Comparison of ENCODE assay signal across 6 cellular contexts in genomic region chr19:57903298-57904174, GRCh38. TPM values are rescaled to one million over a fixed set of nuclear protein-coding genes. Genes with fewer than 3 reads are reported as not detected.
DNase-seq lines count a peak whose midpoint lies in the region; ATAC-seq, FAIRE-seq and TF ChIP-seq lines count a peak whose summit lies in the region.

No MANE protein-coding gene starts in this region.

- no peak overlapping the region for H3K4me2 ChIP-seq in endothelial cell of umbilical vein (ENCODE audit: insufficient read depth, low read length)

- TF ChIP-seq POLR2A in endothelial cell of umbilical vein (IDR thresholded peaks at IDR 0.05; ENCODE audit: low read depth, low read length) (no peak), testis (IDR thresholded peaks at IDR 0.05) (no peak)

- peak; percentile 55 for TF ChIP-seq CTCF in BJ (IDR thresholded peaks at IDR 0.05; ENCODE audit: insufficient read depth, low read depth, low read length)
- TF ChIP-seq CTCF in LNCAP (IDR thresholded peaks at IDR 0.05) = peak; percentile 55
- TF ChIP-seq CTCF in endothelial cell of umbilical vein (IDR thresholded peaks at IDR 0.05; ENCODE audit: extremely low read depth in 1 of 2, insufficient read depth in 1 of 2, low read depth in 1 of 2, low read length in 2 of 2) = peak; percentile 31 to 41
- TF ChIP-seq CTCF in testis (IDR thresholded peaks at IDR 0.05) = peak in 2 of 3 experiments; percentile 21 to 40

- WGBS in testis, 2 donors = 50 to 51% methylated on average over 9 of the region's 9 CpGs

- H3K9me3 ChIP-seq in endothelial cell of umbilical vein (replicated peaks; ENCODE audit: control insufficient read depth, insufficient read depth, low read length) (peaks cover 2% of the 10 kb centered on the region), testis (no peaks in the 10 kb centered on the region)

- no peak for ATAC-seq in GM18873 (IDR thresholded peaks at IDR 0.05; ENCODE audit: low FRiP score, unreplicated experiment)

- H3K9ac ChIP-seq in endothelial cell of umbilical vein (replicated peaks; ENCODE audit: extremely low read depth, insufficient read depth, low read length) = no peak overlapping the region

- CTCF ChIA-PET in BJ (lab: Yijun Ruan, JAX) = interaction anchor here (0.9 to 2.2 kb wide), 4 partner anchors 9 to 496 kb away, joined by 3 to 7 read pairs (median 3); no protein-coding TSS in a partner anchor
- CTCF ChIA-PET in endothelial cell of umbilical vein (lab: Charles Lee) = interaction anchor here (1.5 kb wide), 1 partner anchor 13 kb away, joined by 6 read pairs; the partner anchor contains the start of gene ZNF417

- no peak for FAIRE-seq in endothelial cell of umbilical vein (lab: Jason Lieb, UNC)

- H3K4me3 ChIP-seq in BJ (ENCODE audit: low read depth, low read length) (no peak overlapping the region), endothelial cell of umbilical vein (replicated peaks in 1 of 3; ENCODE audit: insufficient read depth in 1 of 3, low read depth in 1 of 3, low read length in 3 of 3) (no peak overlapping the region), testis (no peak overlapping the region)

- no peak overlapping the region for H3K27ac ChIP-seq in endothelial cell of umbilical vein (ENCODE audit: insufficient read depth, low read depth, low read length)
- no peak overlapping the region for H3K27ac ChIP-seq in testis

- no TSS peak for BruUV-seq in endothelial cell of umbilical vein (replicated peaks; lab: Mats Ljungman, UMichigan)

- dilution Hi-C loops in endothelial cell of umbilical vein (cut with MboI; ENCODE audit: extremely low pct_ligation_motif_present, low sequenced_read_pairs) = no loop called here

- H3K27me3 ChIP-seq in BJ (ENCODE audit: control insufficient read depth, insufficient read depth, low read length) (no peaks in the 10 kb centered on the region), endothelial cell of umbilical vein (ENCODE audit: control insufficient read depth in 2 of 2, insufficient read depth in 2 of 2, low read length in 2 of 2) (no peaks in the 10 kb centered on the region), testis (no peaks in the 10 kb centered on the region)

- H3K36me3 ChIP-seq in BJ (ENCODE audit: control insufficient read depth, insufficient read depth, low read length) (no peaks in the 10 kb centered on the region), endothelial cell of umbilical vein (ENCODE audit: control insufficient read depth in 2 of 2, extremely low read depth in 1 of 2, insufficient read depth in 2 of 2, low read length in 2 of 2) (peaks cover 0 to 2% of the 10 kb centered on the region in 2 experiments), testis (ENCODE audit: low read depth, missing control alignments) (no peaks in the 10 kb centered on the region)

- H3K9me1 ChIP-seq in endothelial cell of umbilical vein (replicated peaks; ENCODE audit: control insufficient read depth, extremely low read depth, insufficient read depth, low read length) = no peaks in the 10 kb centered on the region

- no peaks in the 10 kb centered on the region for H3K79me2 ChIP-seq in endothelial cell of umbilical vein (ENCODE audit: control insufficient read depth, insufficient read depth, low read length)

- H3K4me1 ChIP-seq in endothelial cell of umbilical vein (ENCODE audit: control insufficient read depth, extremely low read depth, insufficient read depth, low read length) (no peaks in the 10 kb centered on the region), testis (no peaks in the 10 kb centered on the region)

- no peak overlapping the region for H2AFZ ChIP-seq in endothelial cell of umbilical vein (ENCODE audit: low read depth, low read length)

- POLR2A ChIA-PET in BJ (lab: Charles Lee) (no interaction called here), endothelial cell of umbilical vein (lab: Charles Lee) (no interaction called here)

- H4K20me1 ChIP-seq in endothelial cell of umbilical vein (replicated peaks; ENCODE audit: control insufficient read depth, extremely low read depth, insufficient read depth, low read length) = no peaks in the 10 kb centered on the region

- intact Hi-C loops in endothelial cell of umbilical vein (cut with micrococcal nuclease) (loop anchor here (1.0 kb wide), 1 partner anchor 165 kb away; no protein-coding TSS in a partner anchor), testis (cut with DNase I; ENCODE audit: low total_unique reads) (no loop called here)

- no peak for DNase-seq in BJ (ENCODE audit: low read depth)
- DNase-seq in endothelial cell of umbilical vein (ENCODE audit: low read depth, low spot score) = peak; percentile 19
- no peak for DNase-seq in testis
- DNase-seq in activated CD8-positive, alpha-beta memory T cell treated with anti-CD3 and anti-CD28 coated beads, Interleukin-2, amount 50 U/mL, for 4 hours = no peak

TF ChIP-seq in endothelial cell of umbilical vein, 7 proteins besides CTCF, POLR2A, EP300 and RAD21 (continues in another document):
- TF ChIP-seq JUN (IDR thresholded peaks at IDR 0.05; ENCODE audit: borderline replicate concordance, insufficient read depth, insufficient read length, low read depth) (no peak), MYC (IDR thresholded peaks at IDR 0.05; ENCODE audit: low read depth, low read length) (no peak)

RNA-seq across cellular contexts. Expression of gene ZNF417, which starts 12.9 kb away (rescaled TPM):
- 2.8 and 5.3 TPM in 2 replicates for polyA plus RNA-seq in BJ (2011; rRNA removed)
- polyA minus RNA-seq in BJ (2011; rRNA and poly(A)+ RNA removed) = 4.8 and 5.1 TPM in 2 replicates
- 10.6 and 17.8 TPM in 2 replicates for total RNA-seq in endothelial cell of umbilical vein
- 2.1 and 3.1 TPM in 2 replicates for polyA plus RNA-seq in endothelial cell of umbilical vein
- 1.7 and 2.3 TPM in 2 replicates for polyA plus RNA-seq in endothelial cell of umbilical vein (2011; cell fraction: cytosol; rRNA removed)
- polyA plus RNA-seq in endothelial cell of umbilical vein (2011; cell fraction: nucleus; rRNA removed) = 11.6 and 14.7 TPM in 2 replicates
- 4.1 and 5.1 TPM in 2 replicates for polyA plus RNA-seq in endothelial cell of umbilical vein (2012)
- polyA minus RNA-seq in endothelial cell of umbilical vein = 10.6 and 11.3 TPM in 2 replicates
- 3.4 TPM for polyA minus RNA-seq in endothelial cell of umbilical vein (2011; cell fraction: cytosol; rRNA and poly(A)+ RNA removed)
- polyA minus RNA-seq in endothelial cell of umbilical vein (2011; cell fraction: nucleus; rRNA and poly(A)+ RNA removed) = 12.2 TPM in 2 replicates
- 10 to 100 TPM; 19.8 to 20.2 TPM for total RNA-seq in testis
- polyA plus RNA-seq in testis (ENCODE audit: insufficient read depth, low read depth, low replicate concordance) = 13.4 TPM

RNA-seq across cellular contexts. Expression of gene ZNF814, which starts 14.7 kb away (rescaled TPM):
- 4.5 and 5.8 TPM in 2 replicates for polyA plus RNA-seq in BJ (2011; rRNA removed)
- polyA minus RNA-seq in BJ (2011; rRNA and poly(A)+ RNA removed) = 11.0 and 13.0 TPM in 2 replicates
- 3.8 and 7.9 TPM in 2 replicates for total RNA-seq in endothelial cell of umbilical vein
- 3.3 and 5.7 TPM in 2 replicates for polyA plus RNA-seq in endothelial cell of umbilical vein
- polyA plus RNA-seq in endothelial cell of umbilical vein (2011; cell fraction: cytosol; rRNA removed) = 1.9 and 2.9 TPM in 2 replicates
- 6.3 and 7.9 TPM in 2 replicates for polyA plus RNA-seq in endothelial cell of umbilical vein (2011; cell fraction: nucleus; rRNA removed)
- polyA plus RNA-seq in endothelial cell of umbilical vein (2012) = 5.1 and 8.7 TPM in 2 replicates
- 12.9 and 15.9 TPM in 2 replicates for polyA minus RNA-seq in endothelial cell of umbilical vein
- polyA minus RNA-seq in endothelial cell of umbilical vein (2011; cell fraction: cytosol; rRNA and poly(A)+ RNA removed) = 1.7 TPM
- polyA minus RNA-seq in endothelial cell of umbilical vein (2011; cell fraction: nucleus; rRNA and poly(A)+ RNA removed) = 12.9 and 16.2 TPM in 2 replicates
- 10 to 100 TPM; 38.4 to 54.8 TPM for total RNA-seq in testis
- 21.8 TPM for polyA plus RNA-seq in testis (ENCODE audit: insufficient read depth, low read depth, low replicate concordance)

RNA-seq across cellular contexts. Expression of gene ZNF418, which starts 31.7 kb away (rescaled TPM):
- 2.5 and 2.7 TPM in 2 replicates for polyA plus RNA-seq in BJ (2011; rRNA removed)
- 2.9 and 3.0 TPM in 2 replicates for polyA minus RNA-seq in BJ (2011; rRNA and poly(A)+ RNA removed)
- 3.5 and 5.4 TPM in 2 replicates for total RNA-seq in endothelial cell of umbilical vein
- polyA plus RNA-seq in endothelial cell of umbilical vein = 0.97 and 1.7 TPM in 2 replicates
- 1.2 and 1.4 TPM in 2 replicates for polyA plus RNA-seq in endothelial cell of umbilical vein (2011; cell fraction: cytosol; rRNA removed)
- polyA plus RNA-seq in endothelial cell of umbilical vein (2011; cell fraction: nucleus; rRNA removed) = 6.9 and 8.7 TPM in 2 replicates
- 1.7 and 4.1 TPM in 2 replicates for polyA plus RNA-seq in endothelial cell of umbilical vein (2012)
- polyA minus RNA-seq in endothelial cell of umbilical vein = 2.2 and 3.3 TPM in 2 replicates
- not detected for polyA minus RNA-seq in endothelial cell of umbilical vein (2011; cell fraction: cytosol; rRNA and poly(A)+ RNA removed)
- 4.6 and 8.5 TPM in 2 replicates for polyA minus RNA-seq in endothelial cell of umbilical vein (2011; cell fraction: nucleus; rRNA and poly(A)+ RNA removed)
- 10 to 100 TPM; 16.6 to 22.0 TPM for total RNA-seq in testis
- polyA plus RNA-seq in testis (ENCODE audit: insufficient read depth, low read depth, low replicate concordance) = 10.4 TPM

RNA-seq across cellular contexts. Expression of gene ZNF256, which starts 44.0 kb away (rescaled TPM):
- polyA plus RNA-seq in BJ (2011; rRNA removed) (2.2 and 3.0 TPM in 2 replicates), endothelial cell of umbilical vein (1.5 and 1.9 TPM in 2 replicates), testis (ENCODE audit: insufficient read depth, low read depth, low replicate concordance) (7.8 TPM)
- 3.6 and 3.7 TPM in 2 replicates for polyA minus RNA-seq in BJ (2011; rRNA and poly(A)+ RNA removed)
- total RNA-seq in endothelial cell of umbilical vein (3.7 and 4.0 TPM in 2 replicates), testis (10 to 100 TPM; 13.3 to 15.7 TPM)
- polyA plus RNA-seq in endothelial cell of umbilical vein (2011; cell fraction: cytosol; rRNA removed) = 2.4 and 3.0 TPM in 2 replicates
- 4.7 and 5.7 TPM in 2 replicates for polyA plus RNA-seq in endothelial cell of umbilical vein (2011; cell fraction: nucleus; rRNA removed)
- polyA plus RNA-seq in endothelial cell of umbilical vein (2012) = 3.1 and 3.4 TPM in 2 replicates
- 3.8 and 4.5 TPM in 2 replicates for polyA minus RNA-seq in endothelial cell of umbilical vein
- polyA minus RNA-seq in endothelial cell of umbilical vein (2011; cell fraction: cytosol; rRNA and poly(A)+ RNA removed) = not detected
- 5.1 and 5.5 TPM in 2 replicates for polyA minus RNA-seq in endothelial cell of umbilical vein (2011; cell fraction: nucleus; rRNA and poly(A)+ RNA removed)

RNA-seq across cellular contexts. Expression of gene ZNF587, which starts 53.9 kb away (rescaled TPM):
- polyA plus RNA-seq in BJ (2011; rRNA removed) (8.4 and 9.9 TPM in 2 replicates), endothelial cell of umbilical vein (11.2 and 13.1 TPM in 2 replicates), testis (ENCODE audit: insufficient read depth, low read depth, low replicate concordance) (21.4 TPM)
- polyA minus RNA-seq in BJ (2011; rRNA and poly(A)+ RNA removed) = 23.5 and 35.8 TPM in 2 replicates
- total RNA-seq in endothelial cell of umbilical vein (43.1 and 44.0 TPM in 2 replicates), testis (10 to 100 TPM; 30.8 to 31.2 TPM)
- 7.6 and 8.9 TPM in 2 replicates for polyA plus RNA-seq in endothelial cell of umbilical vein (2011; cell fraction: cytosol; rRNA removed)
- 45.2 and 51.5 TPM in 2 replicates for polyA plus RNA-seq in endothelial cell of umbilical vein (2011; cell fraction: nucleus; rRNA removed)
- 19.3 and 19.5 TPM in 2 replicates for polyA plus RNA-seq in endothelial cell of umbilical vein (2012)
- 30.2 and 30.4 TPM in 2 replicates for polyA minus RNA-seq in endothelial cell of umbilical vein
- polyA minus RNA-seq in endothelial cell of umbilical vein (2011; cell fraction: cytosol; rRNA and poly(A)+ RNA removed) = 12.8 TPM
- polyA minus RNA-seq in endothelial cell of umbilical vein (2011; cell fraction: nucleus; rRNA and poly(A)+ RNA removed) = 23.0 and 39.9 TPM in 2 replicates
